ENCODE assay signal across 9 cellular contexts in genomic region chr12:67630373-67631088, GRCh38. TPM values are rescaled to one million over a fixed set of nuclear protein-coding genes. Genes with fewer than 3 reads are reported as not detected.
DNase-seq lines count a peak whose midpoint lies in the region; ATAC-seq and TF ChIP-seq lines count a peak whose summit lies in the region.
"Had no signal": no experiment of that assay in that cellular context is flagged by ENCODE, and none has a peak within 500 bp of the region (broad histone marks: within the 10 kb centered on the region; RNA-seq: fewer than 3 reads in every experiment).

No MANE protein-coding gene starts in this region.

- ATAC-seq in GM19328 (IDR thresholded peaks at IDR 0.05; ENCODE audit: unreplicated experiment) = peak; percentile 93
- ATAC-seq in HG03354 (IDR thresholded peaks at IDR 0.05; ENCODE audit: poor library complexity, severe bottlenecking, unreplicated experiment) = peak; percentile 99
- ATAC-seq in T-cell (replicated peaks in 1 of 4) = peak; percentile 99 to 100 (median 100)
- ATAC-seq in mucosa of descending colon = peak; percentile 97

- 58 to 60% methylated on average over 7 of the region's 7 CpGs for WGBS in transverse colon (ENCODE audit: low coverage in 1 of 2), 2 donors

- intact Hi-C loops in mucosa of descending colon (cut with DNase I, micrococcal nuclease) = no loop called here
- intact Hi-C loops in transverse colon (cut with DNase I; ENCODE audit: low total_unique reads) = no loop called here

- no peak overlapping the region for H3K4me3 ChIP-seq in mucosa of descending colon
- H3K4me3 ChIP-seq in transverse colon = no peak overlapping the region

- peak overlapping the region; percentile 36 to 62 (median 60) for H3K4me3 Mint-ChIP-seq in T-cell
- peak overlapping the region; percentile 65 for H3K4me3 Mint-ChIP-seq in activated naive CD8-positive, alpha-beta T cell treated with anti-CD3 and anti-CD28 coated beads for 36 hours

- H3K36me3 ChIP-seq in mucosa of descending colon (ENCODE audit: low read depth) = no peaks in the 10 kb centered on the region
- no peaks in the 10 kb centered on the region for H3K36me3 ChIP-seq in transverse colon

- H3K27me3 Mint-ChIP-seq in T-cell = no peaks in the 10 kb centered on the region
- no peaks in the 10 kb centered on the region for H3K27me3 Mint-ChIP-seq in activated naive CD8-positive, alpha-beta T cell treated with anti-CD3 and anti-CD28 coated beads for 36 hours

- peak overlapping the region in 3 of 4 donors; percentile 35 to 58 (median 36) for H3K27ac ChIP-seq in transverse colon
- H3K27ac ChIP-seq: epithelial cell of prostate had no signal

- DNase-seq in A172 (ENCODE audit: low spot score) (peak; percentile 44), T-cell (peak; percentile 64 to 94 (median 89)), mucosa of descending colon (peak; percentile 59 to 83 (median 76)), transverse colon (peak; percentile 69), AG08396 (ENCODE audit: low spot score) (no peak)
- DNase-seq in activated naive CD8-positive, alpha-beta T cell treated with anti-CD3 and anti-CD28 coated beads for 36 hours = peak; percentile 82

- H3K9me3 ChIP-seq in mucosa of descending colon (no peaks in the 10 kb centered on the region), transverse colon (no peaks in the 10 kb centered on the region)

- no peaks in the 10 kb centered on the region for H3K36me3 Mint-ChIP-seq in T-cell
- peaks cover 17% of the 10 kb centered on the region for H3K36me3 Mint-ChIP-seq in activated naive CD8-positive, alpha-beta T cell treated with anti-CD3 and anti-CD28 coated beads for 36 hours

- peaks cover 0 to 18% (median 9%) of the 10 kb centered on the region in 3 donors for H3K9me3 Mint-ChIP-seq in T-cell
- H3K9me3 Mint-ChIP-seq in activated naive CD8-positive, alpha-beta T cell treated with anti-CD3 and anti-CD28 coated beads for 36 hours = peaks cover 10% of the 10 kb centered on the region

- TF ChIP-seq POLR2A in transverse colon (IDR thresholded peaks at IDR 0.05) = no peak

- CTCF ChIA-PET in T-cell (lab: Charles Lee) = interaction anchor here (0.6 to 1.8 kb wide), 23 partner anchors 9 to 313 kb away, joined by 3 to 11 read pairs (median 4); partner anchors contain the start of gene DYRK2 (in 1 of the 2)

- no peak for TF ChIP-seq CTCF in mucosa of descending colon (IDR thresholded peaks at IDR 0.05)
- peak in 2 of 5 experiments; percentile 19 to 35 for TF ChIP-seq CTCF in transverse colon (IDR thresholded peaks at IDR 0.05)

- H3K27me3 ChIP-seq in transverse colon = no peaks in the 10 kb centered on the region

- no peak for TF ChIP-seq EP300 in transverse colon (IDR thresholded peaks at IDR 0.05; ENCODE audit: low read depth)

- peak overlapping the region; percentile 92 to 96 for H3K27ac Mint-ChIP-seq in T-cell
- peak overlapping the region; percentile 88 for H3K27ac Mint-ChIP-seq in activated naive CD8-positive, alpha-beta T cell treated with anti-CD3 and anti-CD28 coated beads for 36 hours

- in situ Hi-C loops in transverse colon (cut with MboI; ENCODE audit: low pct_ligation_motif_present in 1 of 4, low pct_unique_long_range_greater_than_20kb in 1 of 4, low sequenced_read_pairs in 3 of 4) = no loop called here

- H3K4me1 ChIP-seq in mucosa of descending colon (ENCODE audit: low read depth) = no peaks in the 10 kb centered on the region
- H3K4me1 ChIP-seq in transverse colon = peaks cover 0 to 7% (median 0%) of the 10 kb centered on the region in 4 donors

- POLR2A ChIA-PET in T-cell (lab: Charles Lee) = interaction anchor here (0.6 to 1.8 kb wide), 6 partner anchors 18 to 85 kb away, joined by 3 to 9 read pairs (median 4); partner anchors contain the start of gene DYRK2 (in 1 of the 2)

- H3K4me1 Mint-ChIP-seq in T-cell = peaks cover 82 to 88% (median 86%) of the 10 kb centered on the region in 3 donors
- H3K4me1 Mint-ChIP-seq in activated naive CD8-positive, alpha-beta T cell treated with anti-CD3 and anti-CD28 coated beads for 36 hours = peaks cover 71% of the 10 kb centered on the region

RNA-seq across cellular contexts. Expression of gene DYRK2, which starts 18.0 kb away (rescaled TPM):
- total RNA-seq in A172 (2014; rRNA removed; shearing (Covaris generic)) = 17.3 and 22.4 TPM in 2 replicates
- 100 to 1,000 TPM; 104 to 138 (median 120) TPM for total RNA-seq in T-cell
- total RNA-seq in activated naive CD8-positive, alpha-beta T cell treated with anti-CD3 and anti-CD28 coated beads for 36 hours = 10 to 100 TPM; 29.6 to 33.0 TPM
- total RNA-seq in mucosa of descending colon = 100 to 1,000 TPM in 2 of 3 donors, 10 to 100 TPM in 1; 65.2 to 161 (median 111) TPM
- 100 to 1,000 TPM in 2 of 4 donors, 10 to 100 TPM in 2; 26.9 to 147 (median 96.6) TPM for total RNA-seq in transverse colon
